32 cellular contexts compared by ENCODE assay signal in genomic region chr6:143126574-143126941, GRCh38.
A peak's percentile ranks its signal among the peaks of the same experiment; 100 is the strongest.
DNase-seq lines count a peak whose midpoint lies in the region; ATAC-seq and TF ChIP-seq lines count a peak whose summit lies in the region.
"Had no signal": no experiment of that assay in that cellular context is flagged by ENCODE, and none has a peak within 500 bp of the region (broad histone marks: within the 10 kb centered on the region; RNA-seq: fewer than 3 reads in every experiment).

No MANE protein-coding gene starts in this region.

- no peak overlapping the region for H3K27ac Mint-ChIP-seq in activated CD8-positive, alpha-beta T cell treated with anti-CD3 and anti-CD28 coated beads for 36 hours
- H3K27ac Mint-ChIP-seq in activated CD8-positive, alpha-beta T cell treated with anti-CD3 and anti-CD28 coated beads, Interleukin-2, amount 10 ng/mL, durations not matched to agents 7 days and 5 days: no peak overlapping the region
- no peak overlapping the region for H3K27ac Mint-ChIP-seq in stimulated activated effector memory CD8-positive, alpha-beta T cell treated with anti-CD3 and anti-CD28 coated beads, Interleukin-12 subunit alpha, Interleukin-12 subunit beta, amount 100 ng/mL, for 72 hours
- H3K27ac Mint-ChIP-seq in immature natural killer cell: no peak overlapping the region
- H3K27ac Mint-ChIP-seq in T-helper 2 cell treated with Interferon-gamma antibody and Interleukin-4, amounts not matched to agents 5 μg/mL and 100 μg/mL, for 36 hours: no peak overlapping the region
- H3K27ac Mint-ChIP-seq: activated naive CD8-positive, alpha-beta T cell treated with anti-CD3 and anti-CD28 coated beads, Interleukin-2, amount 10 ng/mL, durations not matched to agents 7 days and 5 days; dendritic cell treated with granulocyte-macrophage colony-stimulating factor and Interleukin-4, amounts not matched to agents 40 ng/mL and 50 ng/mL, for 4 days; endodermal cell; memory B cell had no signal

- H2AFZ ChIP-seq in OCI-LY3 (ENCODE audit: low read depth, low read length): no peak overlapping the region
- H2AFZ ChIP-seq: PC-9 had no signal

- peak overlapping the region; percentile 25 for H3K4me3 ChIP-seq in OCI-LY3 (ENCODE audit: low read length)
- H3K4me3 ChIP-seq: left lung, PC-9, right atrium auricular region, thoracic aorta had no signal

- no peak overlapping the region for H3K4me3 Mint-ChIP-seq in activated CD8-positive, alpha-beta T cell treated with anti-CD3 and anti-CD28 coated beads for 36 hours
- H3K4me3 Mint-ChIP-seq in activated CD8-positive, alpha-beta T cell treated with anti-CD3 and anti-CD28 coated beads, Interleukin-2, amount 10 ng/mL, durations not matched to agents 7 days and 5 days: no peak overlapping the region
- no peak overlapping the region for H3K4me3 Mint-ChIP-seq in stimulated activated effector memory CD8-positive, alpha-beta T cell treated with anti-CD3 and anti-CD28 coated beads, Interleukin-12 subunit alpha, Interleukin-12 subunit beta, amount 100 ng/mL, for 72 hours
- no peak overlapping the region for H3K4me3 Mint-ChIP-seq in immature natural killer cell
- H3K4me3 Mint-ChIP-seq in T-helper 2 cell treated with Interferon-gamma antibody and Interleukin-4, amounts not matched to agents 5 μg/mL and 100 μg/mL, for 36 hours: no peak overlapping the region
- H3K4me3 Mint-ChIP-seq: activated naive CD8-positive, alpha-beta T cell treated with anti-CD3 and anti-CD28 coated beads, Interleukin-2, amount 10 ng/mL, durations not matched to agents 7 days and 5 days; dendritic cell treated with granulocyte-macrophage colony-stimulating factor and Interleukin-4, amounts not matched to agents 40 ng/mL and 50 ng/mL, for 4 days; endodermal cell; memory B cell; neural crest cell had no signal

- H3K9ac ChIP-seq in OCI-LY3 (ENCODE audit: low read length): no peak overlapping the region
- H3K9ac ChIP-seq: SK-N-SH had no signal

- no peak overlapping the region for H3K27ac ChIP-seq in OCI-LY3 (ENCODE audit: low read length)
- H3K27ac ChIP-seq: left lung, PC-9, right atrium auricular region, thoracic aorta had no signal

- CTCF ChIA-PET in activated CD8-positive, alpha-beta T cell treated with anti-CD3 and anti-CD28 coated beads for 36 hours (lab: Charles Lee): no interaction called here
- CTCF ChIA-PET in activated CD8-positive, alpha-beta T cell treated with anti-CD3 and anti-CD28 coated beads, Interleukin-2, amount 10 ng/mL, durations not matched to agents 7 days and 5 days (lab: Charles Lee): no interaction called here

- H3K4me1 ChIP-seq in OCI-LY3 (ENCODE audit: low read length): peaks cover 24% of the 10 kb centered on the region
- H3K4me1 ChIP-seq: left lung, right atrium auricular region had no signal

- no peaks in the 10 kb centered on the region for H3K27me3 ChIP-seq in OCI-LY3 (ENCODE audit: low read depth, low read length)
- H3K27me3 ChIP-seq: left lung, right atrium auricular region had no signal

- intact Hi-C loops in activated CD8-positive, alpha-beta T cell treated with anti-CD3 and anti-CD28 coated beads for 36 hours (cut with micrococcal nuclease): no loop called here

- H3K27me3 Mint-ChIP-seq in activated CD8-positive, alpha-beta T cell treated with anti-CD3 and anti-CD28 coated beads for 36 hours: no peaks in the 10 kb centered on the region
- H3K27me3 Mint-ChIP-seq in activated CD8-positive, alpha-beta T cell treated with anti-CD3 and anti-CD28 coated beads, Interleukin-2, amount 10 ng/mL, durations not matched to agents 7 days and 5 days (ENCODE audit: low read depth): no peaks in the 10 kb centered on the region
- peaks cover 0 to 3% (median 0%) of the 10 kb centered on the region in 3 donors for H3K27me3 Mint-ChIP-seq in immature natural killer cell (ENCODE audit: low read depth in 3 of 3)
- H3K27me3 Mint-ChIP-seq in T-helper 2 cell treated with Interferon-gamma antibody and Interleukin-4, amounts not matched to agents 5 μg/mL and 100 μg/mL, for 36 hours (ENCODE audit: low read depth): no peaks in the 10 kb centered on the region
- H3K27me3 Mint-ChIP-seq: activated naive CD8-positive, alpha-beta T cell treated with anti-CD3 and anti-CD28 coated beads, Interleukin-2, amount 10 ng/mL, durations not matched to agents 7 days and 5 days; dendritic cell treated with granulocyte-macrophage colony-stimulating factor and Interleukin-4, amounts not matched to agents 40 ng/mL and 50 ng/mL, for 4 days; memory B cell had no signal

- POLR2A ChIA-PET in activated CD8-positive, alpha-beta T cell treated with anti-CD3 and anti-CD28 coated beads for 36 hours (lab: Charles Lee): no interaction called here
- POLR2A ChIA-PET in activated CD8-positive, alpha-beta T cell treated with anti-CD3 and anti-CD28 coated beads, Interleukin-2, amount 10 ng/mL, durations not matched to agents 7 days and 5 days (lab: Charles Lee): no interaction called here

- peaks cover 8% of the 10 kb centered on the region for H3K4me1 Mint-ChIP-seq in activated CD8-positive, alpha-beta T cell treated with anti-CD3 and anti-CD28 coated beads for 36 hours (ENCODE audit: low read depth)
- H3K4me1 Mint-ChIP-seq in activated CD8-positive, alpha-beta T cell treated with anti-CD3 and anti-CD28 coated beads, Interleukin-2, amount 10 ng/mL, durations not matched to agents 7 days and 5 days (ENCODE audit: low read depth): no peaks in the 10 kb centered on the region
- peaks cover 7% of the 10 kb centered on the region for H3K4me1 Mint-ChIP-seq in stimulated activated effector memory CD8-positive, alpha-beta T cell treated with anti-CD3 and anti-CD28 coated beads, Interleukin-12 subunit alpha, Interleukin-12 subunit beta, amount 100 ng/mL, for 72 hours
- H3K4me1 Mint-ChIP-seq in immature natural killer cell: no peaks in the 10 kb centered on the region
- no peaks in the 10 kb centered on the region for H3K4me1 Mint-ChIP-seq in T-helper 2 cell treated with Interferon-gamma antibody and Interleukin-4, amounts not matched to agents 5 μg/mL and 100 μg/mL, for 36 hours (ENCODE audit: low read depth)
- H3K4me1 Mint-ChIP-seq: endodermal cell, memory B cell, neural crest cell had no signal

- DNase-seq in activated CD8-positive, alpha-beta T cell treated with anti-CD3 and anti-CD28 coated beads for 36 hours: no peak
- DNase-seq in activated CD8-positive, alpha-beta T cell treated with anti-CD3 and anti-CD28 coated beads, Interleukin-2, amount 10 ng/mL, durations not matched to agents 7 days and 5 days: no peak
- no peak for DNase-seq in stimulated activated effector memory CD8-positive, alpha-beta T cell treated with anti-CD3 and anti-CD28 coated beads, Interleukin-12 subunit alpha, Interleukin-12 subunit beta, amount 100 ng/mL, for 72 hours (ENCODE audit: low spot score in 2 of 2)
- DNase-seq in immature natural killer cell: no peak
- DNase-seq in T-helper 2 cell treated with Interferon-gamma antibody and Interleukin-4, amounts not matched to agents 5 μg/mL and 100 μg/mL, for 36 hours (ENCODE audit: low spot score): no peak
- no peak for DNase-seq in mucosa of gallbladder (ENCODE audit: low spot score)
- DNase-seq: activated effector memory CD4-positive, alpha-beta T cell treated with Interleukin-2 at 50 U/mL for 16 hours; activated naive CD8-positive, alpha-beta T cell treated with anti-CD3 and anti-CD28 coated beads, Interleukin-2, amount 10 ng/mL, durations not matched to agents 7 days and 5 days; central memory CD4-positive, alpha-beta T cell; endodermal cell; GOT3; head of caudate nucleus; Kasumi-1; left lung; NCI-H1417 treated with DMSO at 0.1 percent for 48 hours; NCI-H2029 treated with DMSO at 0.1 percent for 48 hours; NCI-H2227 treated with DMSO at 0.1 percent for 48 hours; NCI-H526 treated with DMSO at 0.1 percent for 48 hours; NK-92 treated with Interleukin-12 subunit alpha and Interleukin-12 subunit beta, amount 100 ng/mL, for 24 hours; PC-9; posterior cingulate gyrus; SK-N-SH; small intestine; stimulated activated CD4-positive, alpha-beta T cell treated with anti-CD3 and anti-CD28 coated beads, Interleukin-1b, Interleukin-23, amount 100 ng/mL, for 48 hours; stimulated activated naive CD8-positive, alpha-beta T cell treated with anti-CD3 and anti-CD28 coated beads, Interleukin-15, Interleukin-2, amounts not matched to agents 100 U/mL and 50 U/mL, for 24 hours had no signal

- peaks cover 11% of the 10 kb centered on the region for H3K9me3 Mint-ChIP-seq in activated CD8-positive, alpha-beta T cell treated with anti-CD3 and anti-CD28 coated beads for 36 hours
- H3K9me3 Mint-ChIP-seq in activated CD8-positive, alpha-beta T cell treated with anti-CD3 and anti-CD28 coated beads, Interleukin-2, amount 10 ng/mL, durations not matched to agents 7 days and 5 days (ENCODE audit: insufficient read depth): peaks cover 8% of the 10 kb centered on the region
- H3K9me3 Mint-ChIP-seq in stimulated activated effector memory CD8-positive, alpha-beta T cell treated with anti-CD3 and anti-CD28 coated beads, Interleukin-12 subunit alpha, Interleukin-12 subunit beta, amount 100 ng/mL, for 72 hours: peaks cover 10% of the 10 kb centered on the region
- H3K9me3 Mint-ChIP-seq in immature natural killer cell: peaks cover 4 to 14% (median 8%) of the 10 kb centered on the region in 6 donors
- H3K9me3 Mint-ChIP-seq in T-helper 2 cell treated with Interferon-gamma antibody and Interleukin-4, amounts not matched to agents 5 μg/mL and 100 μg/mL, for 36 hours: peaks cover 4% of the 10 kb centered on the region

- peaks cover 13% of the 10 kb centered on the region for H3K36me3 Mint-ChIP-seq in activated CD8-positive, alpha-beta T cell treated with anti-CD3 and anti-CD28 coated beads for 36 hours (ENCODE audit: low read depth)
- H3K36me3 Mint-ChIP-seq in activated CD8-positive, alpha-beta T cell treated with anti-CD3 and anti-CD28 coated beads, Interleukin-2, amount 10 ng/mL, durations not matched to agents 7 days and 5 days (ENCODE audit: low read depth): peaks cover 9% of the 10 kb centered on the region
- H3K36me3 Mint-ChIP-seq in stimulated activated effector memory CD8-positive, alpha-beta T cell treated with anti-CD3 and anti-CD28 coated beads, Interleukin-12 subunit alpha, Interleukin-12 subunit beta, amount 100 ng/mL, for 72 hours: no peaks in the 10 kb centered on the region
- H3K36me3 Mint-ChIP-seq in immature natural killer cell: peaks cover 7 to 13% (median 8%) of the 10 kb centered on the region in 3 donors
- H3K36me3 Mint-ChIP-seq in T-helper 2 cell treated with Interferon-gamma antibody and Interleukin-4, amounts not matched to agents 5 μg/mL and 100 μg/mL, for 36 hours (ENCODE audit: low read depth): no peaks in the 10 kb centered on the region

- H3K36me3 ChIP-seq in OCI-LY3 (replicated peaks; ENCODE audit: low read depth, low read length): no peaks in the 10 kb centered on the region
- H3K36me3 ChIP-seq: left lung, right atrium auricular region, thoracic aorta had no signal

- H3K9me3 ChIP-seq in OCI-LY3 (ENCODE audit: insufficient read depth, low read length): no peaks in the 10 kb centered on the region
- H3K9me3 ChIP-seq: SK-N-SH had no signal

- TF ChIP-seq CTCF in activated CD8-positive, alpha-beta T cell treated with anti-CD3 and anti-CD28 coated beads for 36 hours (IDR thresholded peaks at IDR 0.05): no peak
- TF ChIP-seq CTCF in OCI-LY3 (IDR thresholded peaks at IDR 0.05; ENCODE audit: low read depth, low read length): no peak

- H3K79me2 ChIP-seq in OCI-LY3 (ENCODE audit: low read length): no peaks in the 10 kb centered on the region

- ATAC-seq in activated CD8-positive, alpha-beta T cell treated with anti-CD3 and anti-CD28 coated beads for 36 hours: peak; percentile 39
- no peak for ATAC-seq in activated CD8-positive, alpha-beta T cell treated with anti-CD3 and anti-CD28 coated beads, Interleukin-2, amount 10 ng/mL, durations not matched to agents 7 days and 5 days
- ATAC-seq in GM21786 (IDR thresholded peaks at IDR 0.05; ENCODE audit: unreplicated experiment): peak; percentile 58
- ATAC-seq in stimulated activated effector memory CD8-positive, alpha-beta T cell treated with anti-CD3 and anti-CD28 coated beads, Interleukin-12 subunit alpha, Interleukin-12 subunit beta, amount 100 ng/mL, for 72 hours: peak; percentile 57
- ATAC-seq: left lung; stimulated activated naive CD8-positive, alpha-beta T cell treated with anti-CD3 and anti-CD28 coated beads, Interleukin-15, Interleukin-2, amounts not matched to agents 100 U/mL and 50 U/mL, for 24 hours had no signal

- peak overlapping the region; percentile 49 for H3K4me2 ChIP-seq in OCI-LY3 (ENCODE audit: low read length)
- H3K4me2 ChIP-seq: PC-9, SK-N-SH had no signal

- no peaks in the 10 kb centered on the region for H4K20me1 ChIP-seq in OCI-LY3 (ENCODE audit: insufficient read depth, low read length)
